ENCODE assay signal across 26 cellular contexts in the genomic region with DNA sequence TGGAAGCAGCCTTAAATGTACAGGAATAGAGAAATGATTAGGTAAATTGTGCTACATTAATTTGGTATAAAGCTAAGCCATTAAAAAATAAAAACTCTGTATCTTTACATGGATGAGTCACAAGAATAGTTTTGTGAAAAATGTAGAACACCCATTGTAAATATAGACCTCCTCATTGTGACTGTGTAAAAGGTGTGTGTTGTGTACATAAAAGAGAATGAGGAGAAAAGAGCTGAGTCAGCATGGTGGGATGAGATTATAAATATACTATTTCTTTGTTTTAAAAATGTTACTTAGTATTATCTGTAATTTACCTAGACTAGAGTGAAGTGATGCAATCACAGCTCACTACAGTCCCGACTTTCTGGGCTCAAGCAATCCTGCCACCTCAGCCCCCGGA.
"Had no signal": no experiment of that assay in that cellular context is flagged by ENCODE, and none has a peak within 500 bp of the region (broad histone marks: within the 10 kb centered on the region; RNA-seq: fewer than 3 reads in every experiment).

No MANE protein-coding gene starts in this region.

- ATAC-seq: activated CD4-positive, CD25-positive, alpha-beta regulatory T cell treated with anti-CD3 and anti-CD28 coated beads, Interleukin-2, amount 50 U/mL, for 24 hours; activated CD8-positive, alpha-beta T cell treated with anti-CD3 and anti-CD28 coated beads, Interleukin-2, amount 10 ng/mL, durations not matched to agents 7 days and 5 days; Panc1; SK-N-SH treated with all-trans-retinoic acid at 6 μM for 48 hours had no signal

- H3K27me3 ChIP-seq: MG63, SJSA1 had no signal

- H3K36me3 Mint-ChIP-seq: activated naive CD8-positive, alpha-beta T cell treated with anti-CD3 and anti-CD28 coated beads, Interleukin-2, amount 10 ng/mL, durations not matched to agents 7 days and 5 days had no signal

- H3K4me1 Mint-ChIP-seq: activated naive CD8-positive, alpha-beta T cell treated with anti-CD3 and anti-CD28 coated beads, Interleukin-2, amount 10 ng/mL, durations not matched to agents 7 days and 5 days; central memory CD8-positive, alpha-beta T cell had no signal

- H3K4me1 ChIP-seq: SJSA1 had no signal

- H3K27me3 Mint-ChIP-seq: activated naive CD8-positive, alpha-beta T cell treated with anti-CD3 and anti-CD28 coated beads, Interleukin-2, amount 10 ng/mL, durations not matched to agents 7 days and 5 days; central memory CD8-positive, alpha-beta T cell had no signal

- H3K27ac Mint-ChIP-seq: activated CD8-positive, alpha-beta T cell treated with anti-CD3 and anti-CD28 coated beads, Interleukin-2, amount 10 ng/mL, durations not matched to agents 7 days and 5 days; activated naive CD8-positive, alpha-beta T cell treated with anti-CD3 and anti-CD28 coated beads, Interleukin-2, amount 10 ng/mL, durations not matched to agents 7 days and 5 days; T-helper 2 cell treated with Interferon-gamma antibody and Interleukin-4, amounts not matched to agents 5 μg/mL and 100 μg/mL, for 36 hours had no signal

- H3K36me3 ChIP-seq: MG63, SJSA1 had no signal

- H3K4me3 Mint-ChIP-seq: activated CD8-positive, alpha-beta T cell treated with anti-CD3 and anti-CD28 coated beads, Interleukin-2, amount 10 ng/mL, durations not matched to agents 7 days and 5 days; activated naive CD8-positive, alpha-beta T cell treated with anti-CD3 and anti-CD28 coated beads, Interleukin-2, amount 10 ng/mL, durations not matched to agents 7 days and 5 days; central memory CD8-positive, alpha-beta T cell; T-helper 2 cell treated with Interferon-gamma antibody and Interleukin-4, amounts not matched to agents 5 μg/mL and 100 μg/mL, for 36 hours had no signal

- H3K9me3 Mint-ChIP-seq: activated naive CD8-positive, alpha-beta T cell treated with anti-CD3 and anti-CD28 coated beads, Interleukin-2, amount 10 ng/mL, durations not matched to agents 7 days and 5 days; central memory CD8-positive, alpha-beta T cell; T-helper 2 cell treated with Interferon-gamma antibody and Interleukin-4, amounts not matched to agents 5 μg/mL and 100 μg/mL, for 36 hours had no signal

- H3K4me3 ChIP-seq: MG63, SJSA1 had no signal

- DNase-seq: activated CD4-positive, alpha-beta T cell treated with anti-CD3 and anti-CD28 coated beads for 4 hours; activated CD8-positive, alpha-beta memory T cell treated with anti-CD3 and anti-CD28 coated beads, Interleukin-2, amount 50 U/mL, for 48 hours; activated CD8-positive, alpha-beta T cell treated with anti-CD3 and anti-CD28 coated beads, Interleukin-2, amount 10 ng/mL, durations not matched to agents 7 days and 5 days; activated naive CD4-positive, alpha-beta T cell treated with anti-CD3 and anti-CD28 coated beads, Interleukin-2, amount 50 U/mL, for 16 hours; activated naive CD8-positive, alpha-beta T cell treated with anti-CD3 and anti-CD28 coated beads, Interleukin-2, amount 10 ng/mL, durations not matched to agents 7 days and 5 days; activated T-cell treated with anti-CD3 and anti-CD28 coated beads, Interleukin-2, amount 50 U/mL, for 1 hour; aorta; MG63; MV-4-11; NCI-H1092 treated with DMSO at 0.1 percent for 48 hours; NCI-H1417 treated with DMSO at 0.1 percent for 48 hours; NCI-H1694 treated with DMSO at 0.1 percent for 48 hours; NCI-H2029 treated with DMSO at 0.1 percent for 48 hours; NCI-H345; NCI-H510A; NCI-H526 treated with DMSO at 0.1 percent for 48 hours; NCI-H82; Right ventricle myocardium superior; RPMI8226; SW 1271 had no signal

- H3K9me3 ChIP-seq: SJSA1 had no signal

- H3K27ac ChIP-seq: SJSA1 had no signal
